1 cellular context compared by ENCODE assay signal in genomic region chr18:62028715-62029114, GRCh38.
TF ChIP-seq lines count a peak whose summit lies in the region.

No MANE protein-coding gene starts in this region.

TF ChIP-seq in endothelial cell of umbilical vein, 7 proteins besides CTCF, POLR2A, EP300 and RAD21:
- no peak for TF ChIP-seq POLR2AphosphoS5 (IDR thresholded peaks at IDR 0.05; ENCODE audit: insufficient read depth, low read depth, low read length)
- TF ChIP-seq EZH2 (IDR thresholded peaks at IDR 0.05; ENCODE audit: borderline replicate concordance, low read depth, low read length, severe bottlenecking) = no peak
- no peak for TF ChIP-seq MAX (IDR thresholded peaks at IDR 0.05; ENCODE audit: insufficient read depth, insufficient read length)
- no peak for TF ChIP-seq GATA2 (IDR thresholded peaks at IDR 0.05; ENCODE audit: insufficient read depth, insufficient read length, low read depth, low read length)
- no peak for TF ChIP-seq JUN (IDR thresholded peaks at IDR 0.05; ENCODE audit: borderline replicate concordance, insufficient read depth, insufficient read length, low read depth)
- TF ChIP-seq FOS (IDR thresholded peaks at IDR 0.05; ENCODE audit: borderline replicate concordance, insufficient read depth, low read length) = no peak
- TF ChIP-seq MYC (IDR thresholded peaks at IDR 0.05; ENCODE audit: low read depth, low read length) = no peak
